Comparison of ENCODE assay signal across 18 cellular contexts in the genomic region with DNA sequence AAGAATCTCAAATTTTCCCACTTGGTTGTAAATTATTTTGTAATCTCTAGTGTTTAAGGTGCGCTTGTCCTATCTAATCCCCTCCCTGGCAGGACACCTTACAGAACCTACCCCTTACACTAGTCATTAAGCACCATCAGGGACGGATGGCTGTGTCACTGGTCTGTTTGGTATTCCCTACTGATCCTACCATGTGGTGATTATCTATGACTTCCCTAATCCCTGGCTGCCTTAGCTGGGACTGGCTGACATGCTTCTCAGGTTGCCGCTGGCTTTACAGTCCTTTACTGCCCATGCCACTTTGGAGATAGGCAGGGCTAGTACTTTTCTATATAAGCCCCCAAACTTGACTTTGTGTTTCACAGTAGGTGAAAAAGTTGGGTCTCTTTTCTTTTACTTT.
"Had no signal": no experiment of that assay in that cellular context is flagged by ENCODE, and none has a peak within 500 bp of the region (broad histone marks: within the 10 kb centered on the region; RNA-seq: fewer than 3 reads in every experiment).

No MANE protein-coding gene starts in this region.

- ATAC-seq: activated CD8-positive, alpha-beta memory T cell treated with anti-CD3 and anti-CD28 coated beads, Interleukin-2, amount 10 ng/mL, durations not matched to agents 7 days and 5 days; effector memory CD8-positive, alpha-beta T cell; stimulated activated memory B cell treated with anti-CD40 and anti-IgM and Interleukin-4, amounts not matched to agents 10 μg/mL and 1 μg/mL and 100 μg/mL, for 72 hours had no signal

- H3K27me3 ChIP-seq: cardiac muscle cell, ovary, spleen had no signal

- FAIRE-seq: TTC549 had no signal

- H3K4me1 ChIP-seq: spleen had no signal

- H3K9me3 ChIP-seq: ovary, spleen, thoracic aorta had no signal

- H3K4me3 ChIP-seq: cardiac muscle cell, lung, ovary, spleen, thoracic aorta had no signal

- DNase-seq: activated CD4-positive, alpha-beta memory T cell treated with anti-CD3 and anti-CD28 coated beads, Interleukin-2, amount 10 ng/mL, durations not matched to agents 7 days and 5 days; activated CD4-positive, alpha-beta T cell treated with anti-CD3 and anti-CD28 coated beads for 48 hours; activated CD4-positive, CD25-positive, alpha-beta regulatory T cell; activated CD8-positive, alpha-beta memory T cell treated with anti-CD3 and anti-CD28 coated beads, Interleukin-2, amount 10 ng/mL, durations not matched to agents 7 days and 5 days; activated naive CD8-positive, alpha-beta T cell treated with anti-CD3 and anti-CD28 coated beads for 36 hours; amygdala; dermis blood vessel endothelial cell; effector memory CD8-positive, alpha-beta T cell; islet precursor cell; midbrain; ovary; spleen; stimulated activated CD4-positive, alpha-beta T cell treated with anti-CD3 and anti-CD28 coated beads, Interleukin-4, amount 100 ng/mL, for 4 hours had no signal

- H3K36me3 ChIP-seq: ovary, spleen, thoracic aorta had no signal

- H3K27ac ChIP-seq: cardiac muscle cell, ovary, spleen, thoracic aorta had no signal
